ENCODE assay signal across 1 cellular context in genomic region chr6:160455484-160456213, GRCh38.
TF ChIP-seq lines count a peak whose summit lies in the region.

No MANE protein-coding gene starts in this region.

TF ChIP-seq in HepG2, 621 proteins besides CTCF, POLR2A, EP300 and RAD21 (continued from another document and continues in another):
- TF ChIP-seq ZNF569 (CRISPR knock-in tag; IDR thresholded peaks at IDR 0.05; ENCODE audit: borderline replicate concordance) (no peak), ELF4 (CRISPR knock-in tag; IDR thresholded peaks at IDR 0.05; ENCODE audit: borderline replicate concordance) (no peak), ZGPAT (CRISPR knock-in tag; IDR thresholded peaks at IDR 0.05) (peak; percentile 49; the same call in 1 of the 2 replicates), FOXA3 (CRISPR knock-in tag; IDR thresholded peaks at IDR 0.05) (peak; percentile 47), GATAD1 (CRISPR knock-in tag; IDR thresholded peaks at IDR 0.05) (peak; percentile 42; the same call in 1 of the 2 replicates), FOXK1 (CRISPR knock-in tag; IDR thresholded peaks at IDR 0.05; ENCODE audit: borderline replicate concordance, low read depth) (no peak), ZSCAN12 (CRISPR knock-in tag; IDR thresholded peaks at IDR 0.05) (no peak), DMTF1 (CRISPR knock-in tag; IDR thresholded peaks at IDR 0.05) (no peak), NFKBIZ (CRISPR knock-in tag; IDR thresholded peaks at IDR 0.05) (no peak), FOXA1 (IDR thresholded peaks at IDR 0.05) (no peak), FOXA1 (CRISPR knock-in tag; IDR thresholded peaks at IDR 0.05) (peak; percentile 46), TRAFD1 (CRISPR knock-in tag; IDR thresholded peaks at IDR 0.05; ENCODE audit: borderline replicate concordance) (no peak), ELF3 (CRISPR knock-in tag; IDR thresholded peaks at IDR 0.05) (0 out of 2 replicates have a peak, but pooled peaks have one; percentile 51), ARNT2 (CRISPR knock-in tag; IDR thresholded peaks at IDR 0.05; ENCODE audit: low read depth) (no peak), ZBTB37 (CRISPR knock-in tag; IDR thresholded peaks at IDR 0.05) (no peak), TBP (CRISPR knock-in tag; IDR thresholded peaks at IDR 0.05) (no peak), GMEB1 (CRISPR knock-in tag; IDR thresholded peaks at IDR 0.05; ENCODE audit: borderline replicate concordance) (no peak), ZNF446 (CRISPR knock-in tag; IDR thresholded peaks at IDR 0.05) (no peak), CERS6 (CRISPR knock-in tag; IDR thresholded peaks at IDR 0.05) (no peak), CSRNP2 (CRISPR knock-in tag; conservative IDR thresholded peaks at IDR 0.05; ENCODE audit: low read depth) (no peak), PBX2 (CRISPR knock-in tag; IDR thresholded peaks at IDR 0.05) (no peak), ERF (CRISPR knock-in tag; IDR thresholded peaks at IDR 0.05) (no peak), YEATS4 (CRISPR knock-in tag; IDR thresholded peaks at IDR 0.05; ENCODE audit: borderline replicate concordance) (no peak), NCOA2 (CRISPR knock-in tag; IDR thresholded peaks at IDR 0.05) (no peak), PREB (CRISPR knock-in tag; IDR thresholded peaks at IDR 0.05) (no peak), ZNF646 (CRISPR knock-in tag; IDR thresholded peaks at IDR 0.05) (no peak), MEIS1 (CRISPR knock-in tag; IDR thresholded peaks at IDR 0.05; ENCODE audit: borderline replicate concordance) (no peak), PRDM10 (CRISPR knock-in tag; IDR thresholded peaks at IDR 0.05; ENCODE audit: low read depth) (0 out of 2 replicates have a peak, but pooled peaks have one; percentile 14), ZNF652 (CRISPR knock-in tag; IDR thresholded peaks at IDR 0.05; ENCODE audit: borderline replicate concordance, low read depth) (no peak)
